Comparison of ENCODE assay signal across 2 cellular contexts in genomic region chr3:70737656-70738309, GRCh38.
TF ChIP-seq lines count a peak whose summit lies in the region.

No MANE protein-coding gene starts in this region.

TF ChIP-seq in K562, 482 proteins besides CTCF, POLR2A, EP300 and RAD21 (continued from another document):
- TF ChIP-seq GTF3C2 (IDR thresholded peaks at IDR 0.05; ENCODE audit: borderline replicate concordance, extremely low read depth, insufficient read length) = no peak

TF ChIP-seq in HepG2, 621 proteins besides CTCF, POLR2A, EP300 and RAD21 (continued from another document):
- TF ChIP-seq PAXIP1 (CRISPR knock-in tag; conservative IDR thresholded peaks at IDR 0.05) = peak; percentile 15; the same call in 1 of the 2 replicates
- peak; percentile 36; the same call in 1 of the 2 replicates for TF ChIP-seq ARID5B (CRISPR knock-in tag; IDR thresholded peaks at IDR 0.05)
- no peak for TF ChIP-seq DRAP1 (CRISPR knock-in tag; IDR thresholded peaks at IDR 0.05)
- TF ChIP-seq FOXA3 (CRISPR knock-in tag; IDR thresholded peaks at IDR 0.05) = peak; percentile 85
- TF ChIP-seq FOXK1 (CRISPR knock-in tag; IDR thresholded peaks at IDR 0.05; ENCODE audit: borderline replicate concordance, low read depth) = peak; percentile 33; the same call in 1 of the 2 replicates
- peak; percentile 63; the same call in 1 of the 2 replicates for TF ChIP-seq FOXO1 (CRISPR knock-in tag; IDR thresholded peaks at IDR 0.05)
